ENCODE assay signal across 8 cellular contexts in the genomic region with DNA sequence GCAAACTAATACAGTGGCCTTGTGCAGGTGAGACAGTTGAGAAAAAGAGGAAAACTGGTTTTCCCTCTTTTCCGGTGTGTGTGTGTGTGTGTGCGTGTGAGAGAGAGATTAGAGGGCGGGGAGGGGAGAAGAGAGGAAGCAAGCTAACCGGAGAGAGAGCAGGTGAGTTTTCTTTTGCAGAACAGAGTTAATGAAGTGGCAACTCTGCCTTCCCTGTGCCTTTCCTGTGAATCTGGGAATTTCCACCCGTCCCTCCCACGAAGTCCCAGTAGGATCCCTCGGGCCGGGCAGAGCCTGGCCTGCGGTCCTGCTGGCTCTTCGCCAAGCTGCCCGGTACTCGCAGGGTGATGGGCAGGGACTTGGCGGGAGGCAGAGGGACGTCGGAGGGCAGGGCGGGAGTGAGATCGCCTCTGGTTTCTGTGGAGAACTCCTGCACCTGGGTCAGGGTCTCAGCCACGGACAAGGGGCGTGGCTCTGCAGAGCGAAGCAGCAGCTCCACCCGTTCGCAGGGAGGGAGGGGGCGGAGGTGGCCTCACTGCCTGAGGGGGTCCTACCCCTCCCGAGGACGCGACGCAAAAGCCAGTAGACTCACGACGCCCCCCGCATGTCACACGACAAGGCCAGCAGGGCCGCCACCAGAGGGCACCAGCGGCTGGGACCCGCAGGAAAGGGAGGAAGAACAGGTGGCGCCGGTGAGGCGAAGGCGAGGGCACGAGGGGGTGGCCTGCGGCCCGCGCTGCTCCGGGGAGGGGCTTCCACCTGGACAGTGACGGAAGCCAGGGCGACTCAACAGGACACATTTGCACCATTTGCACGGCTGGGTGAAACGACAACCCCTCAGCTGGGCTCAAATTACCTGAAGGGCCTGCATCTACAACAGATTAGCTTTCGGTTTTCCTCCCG. TPM values are rescaled to one million over a fixed set of nuclear protein-coding genes. Genes with fewer than 3 reads are reported as not detected.
DNase-seq lines count a peak whose midpoint lies in the region; ATAC-seq, FAIRE-seq and TF ChIP-seq lines count a peak whose summit lies in the region.

No MANE protein-coding gene starts in this region.

- intact Hi-C loops in activated T-helper 1 cell treated with anti-CD3 and anti-CD28 coated beads, Interleukin-12 subunit alpha, Interleukin-12 subunit beta, Interleukin-2, Interleukin-4 antibody, amounts not matched to agents 30 ng/mL and 10 ng/mL and 1 ng/mL, durations not matched to agents 14 hours and 24 hours and 36 hours (cut with micrococcal nuclease): loop anchor here (5.0 kb wide), 1 partner anchor 61 kb away; the partner anchor contains the start of gene MCUR1
- intact Hi-C loops in thyroid gland (cut with DNase I): loop anchor here (10.0 kb wide), 1 partner anchor 79 kb away; no protein-coding TSS in a partner anchor

- no peaks in the 10 kb centered on the region for H3K36me3 ChIP-seq in thyroid gland

- TF ChIP-seq POLR2A in thyroid gland (IDR thresholded peaks at IDR 0.05): no peak

- H3K4me1 ChIP-seq in foreskin keratinocyte (no peaks in the 10 kb centered on the region), thyroid gland (peaks cover 0 to 9% of the 10 kb centered on the region in 2 donors)

- H3K27me3 ChIP-seq in foreskin keratinocyte: peaks cover 15% of the 10 kb centered on the region
- no peaks in the 10 kb centered on the region for H3K27me3 ChIP-seq in thyroid gland

- H3K9me3 Mint-ChIP-seq in activated T-helper 1 cell treated with anti-CD3 and anti-CD28 coated beads, Interleukin-12 subunit alpha, Interleukin-12 subunit beta, Interleukin-2, Interleukin-4 antibody, amounts not matched to agents 30 ng/mL and 10 ng/mL and 1 ng/mL, durations not matched to agents 14 hours and 24 hours and 36 hours: peaks cover 8% of the 10 kb centered on the region

- DNase-seq in GM03348 (ENCODE audit: low spot score) (peak; percentile 47), HTR-8/SVneo (ENCODE audit: insufficient read length, low spot score) (peak; percentile 44), OCI-M1 (lab: John Stamatoyannopoulos, UW) (peak; percentile 69), foreskin keratinocyte (peak in 1 of 2 donors; percentile 44), omental fat pad (ENCODE audit: low spot score) (no peak), thyroid gland (peak; percentile 85 to 86)
- peak; percentile 50 for DNase-seq in activated T-helper 1 cell treated with anti-CD3 and anti-CD28 coated beads, Interleukin-12 subunit alpha, Interleukin-12 subunit beta, Interleukin-2, Interleukin-4 antibody, amounts not matched to agents 30 ng/mL and 10 ng/mL and 1 ng/mL, durations not matched to agents 14 hours and 24 hours and 36 hours (ENCODE audit: low spot score)

- peak; percentile 81 for ATAC-seq in foreskin keratinocyte
- peak; percentile 66 for ATAC-seq in omental fat pad (ENCODE audit: low FRiP score)
- ATAC-seq in HG02571 (IDR thresholded peaks at IDR 0.05; ENCODE audit: unreplicated experiment): no peak

- H3K4me3 Mint-ChIP-seq in activated T-helper 1 cell treated with anti-CD3 and anti-CD28 coated beads, Interleukin-12 subunit alpha, Interleukin-12 subunit beta, Interleukin-2, Interleukin-4 antibody, amounts not matched to agents 30 ng/mL and 10 ng/mL and 1 ng/mL, durations not matched to agents 14 hours and 24 hours and 36 hours: peak overlapping the region; percentile 66

- peak overlapping the region; percentile 6 to 42 (median 6) for H3K4me3 ChIP-seq in thyroid gland (replicated peaks in 1 of 3)

- H3K4me1 Mint-ChIP-seq in activated T-helper 1 cell treated with anti-CD3 and anti-CD28 coated beads, Interleukin-12 subunit alpha, Interleukin-12 subunit beta, Interleukin-2, Interleukin-4 antibody, amounts not matched to agents 30 ng/mL and 10 ng/mL and 1 ng/mL, durations not matched to agents 14 hours and 24 hours and 36 hours (ENCODE audit: low read depth): peaks cover 16% of the 10 kb centered on the region

- peaks cover 12% of the 10 kb centered on the region for H3K27me3 Mint-ChIP-seq in activated T-helper 1 cell treated with anti-CD3 and anti-CD28 coated beads, Interleukin-12 subunit alpha, Interleukin-12 subunit beta, Interleukin-2, Interleukin-4 antibody, amounts not matched to agents 30 ng/mL and 10 ng/mL and 1 ng/mL, durations not matched to agents 14 hours and 24 hours and 36 hours (ENCODE audit: insufficient read depth)

- FAIRE-seq in HTR-8/SVneo (lab: Jason Lieb, UNC): no peak

- WGBS in thyroid gland, 2 donors: 9 to 13% methylated on average over 23 to 25 of the region's 49 CpGs

- H3K36me3 Mint-ChIP-seq in activated T-helper 1 cell treated with anti-CD3 and anti-CD28 coated beads, Interleukin-12 subunit alpha, Interleukin-12 subunit beta, Interleukin-2, Interleukin-4 antibody, amounts not matched to agents 30 ng/mL and 10 ng/mL and 1 ng/mL, durations not matched to agents 14 hours and 24 hours and 36 hours (ENCODE audit: low read depth): no peaks in the 10 kb centered on the region

- TF ChIP-seq CTCF in foreskin keratinocyte (conservative IDR thresholded peaks at IDR 0.05) (peak; percentile 79), omental fat pad (IDR thresholded peaks at IDR 0.05) (no peak), thyroid gland (IDR thresholded peaks at IDR 0.05) (peak; percentile 65 to 84 (median 70))

- H3K27ac ChIP-seq in foreskin keratinocyte: no peak overlapping the region
- H3K27ac ChIP-seq in thyroid gland: peak overlapping the region; percentile 47 to 76 (median 72)

- H3K27ac Mint-ChIP-seq in activated T-helper 1 cell treated with anti-CD3 and anti-CD28 coated beads, Interleukin-12 subunit alpha, Interleukin-12 subunit beta, Interleukin-2, Interleukin-4 antibody, amounts not matched to agents 30 ng/mL and 10 ng/mL and 1 ng/mL, durations not matched to agents 14 hours and 24 hours and 36 hours: no peak overlapping the region

- no peaks in the 10 kb centered on the region for H3K9me3 ChIP-seq in thyroid gland

RNA-seq across cellular contexts. Expression of gene RNF182, which starts 51.2 kb away (rescaled TPM):
- not detected in 2 replicates for total RNA-seq in activated T-helper 1 cell treated with anti-CD3 and anti-CD28 coated beads, Interleukin-12 subunit alpha, Interleukin-12 subunit beta, Interleukin-2, Interleukin-4 antibody, amounts not matched to agents 30 ng/mL and 10 ng/mL and 1 ng/mL, durations not matched to agents 14 hours and 24 hours and 36 hours
- total RNA-seq in foreskin keratinocyte (0.67 and 0.85 TPM in 2 replicates), omental fat pad (1 to 10 TPM in 2 of 4 donors, under 1 TPM in 1, not detected in 1; 0.96 to 2.1 (median 1.9) TPM), thyroid gland (1 to 10 TPM; 1.3 to 4.5 (median 3.0) TPM)
- polyA plus RNA-seq in foreskin keratinocyte: 0.27 and 0.30 TPM in 2 replicates

RNA-seq across cellular contexts. Expression of gene MCUR1, which starts 59.2 kb away (rescaled TPM):
- 37.8 and 40.2 TPM in 2 replicates for total RNA-seq in activated T-helper 1 cell treated with anti-CD3 and anti-CD28 coated beads, Interleukin-12 subunit alpha, Interleukin-12 subunit beta, Interleukin-2, Interleukin-4 antibody, amounts not matched to agents 30 ng/mL and 10 ng/mL and 1 ng/mL, durations not matched to agents 14 hours and 24 hours and 36 hours
- total RNA-seq in foreskin keratinocyte (17.0 and 17.1 TPM in 2 replicates), omental fat pad (10 to 100 TPM in 3 of 4 donors, 1 to 10 TPM in 1; 7.7 to 12.3 (median 11.8) TPM), thyroid gland (10 to 100 TPM; 22.2 to 30.7 (median 25.5) TPM)
- polyA plus RNA-seq in foreskin keratinocyte: 18.0 and 18.1 TPM in 2 replicates

Comparison
In these comparisons a context has a peak if more than half of its experiments do, and no peak if none do; other contexts are left out.
1. CTCF ChIP-seq: peak in foreskin keratinocyte (single experiment) and thyroid gland (6 of 6); none in omental fat pad (0 of 3).